In the genomic region with DNA sequence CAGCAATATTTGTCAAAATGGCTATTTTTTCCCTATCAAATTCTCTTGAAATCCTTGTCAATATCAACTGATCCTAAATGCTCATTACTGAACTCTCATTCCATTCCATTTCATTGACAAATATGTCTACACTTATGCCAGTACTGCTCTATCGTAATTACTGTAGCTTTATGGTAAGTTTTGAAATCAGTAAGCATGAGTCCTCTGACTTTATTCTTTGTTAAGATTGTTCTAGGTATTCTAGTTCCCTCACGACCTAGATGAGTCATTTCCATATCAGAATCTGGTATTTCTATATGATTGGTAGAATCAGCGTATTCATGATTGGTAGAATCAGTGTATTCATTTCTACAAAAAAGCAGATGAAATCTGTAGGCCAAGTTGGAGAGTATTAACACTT, we compare ENCODE assay signal across 21 cellular contexts.
DNase-seq lines count a peak whose midpoint lies in the region; ATAC-seq, FAIRE-seq and TF ChIP-seq lines count a peak whose summit lies in the region.
"Had no signal": no experiment of that assay in that cellular context is flagged by ENCODE, and none has a peak within 500 bp of the region (broad histone marks: within the 10 kb centered on the region; RNA-seq: fewer than 3 reads in every experiment).

No MANE protein-coding gene starts in this region.

- in situ Hi-C loops in GM12878 (cut with MboI), result no loop called here

- no peaks in the 10 kb centered on the region for H3K36me3 ChIP-seq in GM12878 (ENCODE audit: control insufficient read depth in 2 of 2, insufficient read depth in 2 of 2, low read length in 1 of 2)

- POLR2A ChIA-PET in activated CD4-positive, alpha-beta T cell treated with anti-CD3 and anti-CD28 coated beads for 36 hours (lab: Charles Lee), result interaction anchor here (0.6 kb wide), 1 partner anchor 515 kb away, joined by 3 read pairs; no protein-coding TSS in a partner anchor
- POLR2A ChIA-PET in GM12878 (lab: Charles Lee), result no interaction called here

- no peak for TF ChIP-seq POLR2A in GM12878 (IDR thresholded peaks at IDR 0.05; ENCODE audit: low read depth, low read length)

- peaks cover 15% of the 10 kb centered on the region for H3K9me3 Mint-ChIP-seq in activated CD4-positive, alpha-beta T cell treated with anti-CD3 and anti-CD28 coated beads for 36 hours (ENCODE audit: low read depth)
- peaks cover 3% of the 10 kb centered on the region for H3K9me3 Mint-ChIP-seq in natural killer cell treated with Interleukin-12 subunit alpha and Interleukin-12 subunit beta and Interleukin-15 and Interleukin-18, amount 100 ng/mL, for 72 hours
- peaks cover 0 to 3% of the 10 kb centered on the region in 2 donors for H3K9me3 Mint-ChIP-seq in natural killer cell
- H3K9me3 Mint-ChIP-seq: GM23338 had no signal

- no peaks in the 10 kb centered on the region for H3K4me1 ChIP-seq in GM12878 (ENCODE audit: control insufficient read depth, insufficient read depth, low read length)

- H3K27ac ChIP-seq in GM12878 (ENCODE audit: control insufficient read depth, insufficient read depth), result no peak overlapping the region

- H3K79me2 ChIP-seq in GM12878 (ENCODE audit: control insufficient read depth, insufficient read depth, low read length), result no peaks in the 10 kb centered on the region

- H3K9me3 ChIP-seq in GM12878 (replicated peaks; ENCODE audit: control insufficient read depth, insufficient read depth, low read length), result no peaks in the 10 kb centered on the region

- H3K4me1 Mint-ChIP-seq in activated CD4-positive, alpha-beta T cell treated with anti-CD3 and anti-CD28 coated beads for 36 hours, result peaks cover 16% of the 10 kb centered on the region
- H3K4me1 Mint-ChIP-seq in natural killer cell treated with Interleukin-12 subunit alpha and Interleukin-12 subunit beta and Interleukin-15 and Interleukin-18, amount 100 ng/mL, for 72 hours (ENCODE audit: low read depth in 2 of 2), result peaks cover 4 to 15% of the 10 kb centered on the region in 2 donors
- no peaks in the 10 kb centered on the region for H3K4me1 Mint-ChIP-seq in natural killer cell

- 0% methylated on average over 3 of the region's 3 CpGs for WGBS in GM12878 (ENCODE audit: insufficient coverage, insufficient replicate concordance, low lambda C conversion rate, missing lambda C conversion rate)

- no peak for TF ChIP-seq EP300 in GM12878 (IDR thresholded peaks at IDR 0.05; ENCODE audit: borderline replicate concordance in 1 of 2, control insufficient read depth in 1 of 2, low read depth in 2 of 2, low read length in 2 of 2)

- peaks cover 31% of the 10 kb centered on the region for H3K36me3 Mint-ChIP-seq in activated CD4-positive, alpha-beta T cell treated with anti-CD3 and anti-CD28 coated beads for 36 hours (ENCODE audit: low read depth)
- H3K36me3 Mint-ChIP-seq in natural killer cell treated with Interleukin-12 subunit alpha and Interleukin-12 subunit beta and Interleukin-15 and Interleukin-18, amount 100 ng/mL, for 72 hours, result peaks cover 36% of the 10 kb centered on the region
- peaks cover 14% of the 10 kb centered on the region for H3K36me3 Mint-ChIP-seq in natural killer cell

- no peak overlapping the region for H3K4me2 ChIP-seq in GM12878 (ENCODE audit: control insufficient read depth, insufficient read depth)
- H3K4me2 ChIP-seq: GM23338 had no signal

- no peaks in the 10 kb centered on the region for H3K27me3 ChIP-seq in GM12878 (replicated peaks in 1 of 2; ENCODE audit: control insufficient read depth in 2 of 2, insufficient read depth in 2 of 2, low read length in 1 of 2)

- no peaks in the 10 kb centered on the region for H3K27me3 Mint-ChIP-seq in activated CD4-positive, alpha-beta T cell treated with anti-CD3 and anti-CD28 coated beads for 36 hours
- no peaks in the 10 kb centered on the region for H3K27me3 Mint-ChIP-seq in natural killer cell treated with Interleukin-12 subunit alpha and Interleukin-12 subunit beta and Interleukin-15 and Interleukin-18, amount 100 ng/mL, for 72 hours
- no peaks in the 10 kb centered on the region for H3K27me3 Mint-ChIP-seq in natural killer cell (ENCODE audit: low read depth in 2 of 2)
- H3K27me3 Mint-ChIP-seq: CD4-positive, alpha-beta memory T cell had no signal

- no TSS peak for BruUV-seq in GM12878 (replicated peaks; lab: Mats Ljungman, UMichigan)

- peak overlapping the region; percentile 10 for H3K27ac Mint-ChIP-seq in activated CD4-positive, alpha-beta T cell treated with anti-CD3 and anti-CD28 coated beads for 36 hours
- H3K27ac Mint-ChIP-seq in natural killer cell treated with Interleukin-12 subunit alpha and Interleukin-12 subunit beta and Interleukin-15 and Interleukin-18, amount 100 ng/mL, for 72 hours, result peak overlapping the region in 1 of 2 donors; percentile 80
- H3K27ac Mint-ChIP-seq in natural killer cell, result no peak overlapping the region
- H3K27ac Mint-ChIP-seq: CD4-positive, alpha-beta memory T cell; GM23338 had no signal

- TF ChIP-seq CTCF in natural killer cell (IDR thresholded peaks at IDR 0.05), result no peak
- no peak for TF ChIP-seq CTCF in GM12878 (IDR thresholded peaks at IDR 0.05 in 2 of 3, conservative IDR thresholded peaks at IDR 0.05 in 1 of 3; ENCODE audit: control insufficient read depth in 2 of 3, extremely low read depth in 1 of 3, insufficient read depth in 1 of 3, low read depth in 3 of 3, low read length in 3 of 3)

- SMC1A ChIA-PET in GM12878 (lab: Charles Lee; ENCODE audit: uncharacterized antibody, unreplicated experiment), result no interaction called here

- no peak overlapping the region for H3K4me3 ChIP-seq in GM12878
- H3K4me3 ChIP-seq: GM23338, K562 had no signal

- DNase-seq in activated CD4-positive, alpha-beta T cell treated with anti-CD3 and anti-CD28 coated beads for 36 hours, result no peak
- no peak for DNase-seq in activated CD4-positive, alpha-beta T cell treated with anti-CD3 and anti-CD28 coated beads for 4 hours
- DNase-seq in natural killer cell treated with Interleukin-12 subunit alpha and Interleukin-12 subunit beta and Interleukin-15 and Interleukin-18, amount 100 ng/mL, for 72 hours (ENCODE audit: low spot score), result no peak
- DNase-seq in natural killer cell (no peak), GM12878 (ENCODE audit: low read depth, low spot score) (no peak), UCSD-AML1 (lab: John Stamatoyannopoulos, UW; ENCODE audit: unreplicated experiment) (no peak), SK-N-DZ (ENCODE audit: low spot score) (no peak), NCI-H1105 treated with DMSO at 0.1 percent for 48 hours (lab: John Stamatoyannopoulos, UW) (no peak)
- DNase-seq: 8988T; CD4-positive, alpha-beta memory T cell; DMS79; MV-4-11; NCI-H1417 treated with DMSO at 0.1 percent for 48 hours; NCI-H2029; NCI-H2171; NCI-H446 treated with DMSO at 0.1 percent for 48 hours; NK-92 treated with Interleukin-12 subunit alpha and Interleukin-12 subunit beta, amount 100 ng/mL, for 24 hours; OCI-M1; RPMI8226 had no signal

- CTCF ChIA-PET in activated CD4-positive, alpha-beta T cell treated with anti-CD3 and anti-CD28 coated beads for 36 hours (lab: Charles Lee), result no interaction called here
- CTCF ChIA-PET in GM12878 (lab: Yijun Ruan, JAX), result no interaction called here

- no peaks in the 10 kb centered on the region for H4K20me1 ChIP-seq in GM12878 (ENCODE audit: control insufficient read depth, insufficient read depth)

- no peak for FAIRE-seq in GM12878 (lab: Jason Lieb, UNC)
- FAIRE-seq: K562 had no signal

- TF ChIP-seq RAD21 in GM12878 (IDR thresholded peaks at IDR 0.05; ENCODE audit: insufficient read depth, low read depth, low read length), result no peak

- H2AFZ ChIP-seq in GM12878 (ENCODE audit: control insufficient read depth, low read depth, low read length), result no peak overlapping the region
- H2AFZ ChIP-seq: GM23338 had no signal

- peak; percentile 98 for ATAC-seq in activated CD4-positive, alpha-beta T cell treated with anti-CD3 and anti-CD28 coated beads for 36 hours
- ATAC-seq in natural killer cell treated with Interleukin-12 subunit alpha and Interleukin-12 subunit beta and Interleukin-15 and Interleukin-18, amount 100 ng/mL, for 72 hours, result peak; percentile 74 to 97
- no peak for ATAC-seq in natural killer cell
- ATAC-seq in GM12878, result peak; percentile 81
- ATAC-seq: GM23338, K562 had no signal

- no peak overlapping the region for H3K9ac ChIP-seq in GM12878 (ENCODE audit: control insufficient read depth, insufficient read depth, low read length)

- intact Hi-C loops in activated CD4-positive, alpha-beta T cell treated with anti-CD3 and anti-CD28 coated beads for 36 hours (cut with DNase I, micrococcal nuclease), result loop anchor here (1.0 to 5.0 kb wide), 8 partner anchors 8 to 915 kb away; a partner anchor contains a TSS
- intact Hi-C loops in natural killer cell (cut with micrococcal nuclease), result no loop called here
- intact Hi-C loops in GM12878 (cut with micrococcal nuclease; ENCODE audit: unreplicated experiment), result loop anchor here (10.0 kb wide), 1 partner anchor 915 kb away; no protein-coding TSS in a partner anchor

- RAD21 ChIA-PET in GM12878 (lab: Charles Lee; ENCODE audit: unreplicated experiment), result no interaction called here

- H3K4me3 Mint-ChIP-seq in activated CD4-positive, alpha-beta T cell treated with anti-CD3 and anti-CD28 coated beads for 36 hours, result no peak overlapping the region
- H3K4me3 Mint-ChIP-seq in natural killer cell treated with Interleukin-12 subunit alpha and Interleukin-12 subunit beta and Interleukin-15 and Interleukin-18, amount 100 ng/mL, for 72 hours, result peak overlapping the region; percentile 61
- no peak overlapping the region for H3K4me3 Mint-ChIP-seq in natural killer cell
- H3K4me3 Mint-ChIP-seq: CD4-positive, alpha-beta memory T cell; GM23338 had no signal

TF ChIP-seq in GM12878, 131 proteins besides CTCF, POLR2A, EP300 and RAD21:
- TF ChIP-seq CBFB (IDR thresholded peaks at IDR 0.05; ENCODE audit: low read depth) (no peak), CREB1 (IDR thresholded peaks at IDR 0.05; ENCODE audit: low read depth) (no peak), RUNX3 (IDR thresholded peaks at IDR 0.05; ENCODE audit: low read length) (peak; percentile 10; the same call in 1 of the 2 replicates), NFXL1 (IDR thresholded peaks at IDR 0.05; ENCODE audit: borderline replicate concordance) (no peak), BCL11A (IDR thresholded peaks at IDR 0.05; ENCODE audit: low read depth, low read length) (0 out of 2 replicates have a peak, but pooled peaks have one; percentile 11), JUNB (IDR thresholded peaks at IDR 0.05) (peak; percentile 78), NFIC (IDR thresholded peaks at IDR 0.05; ENCODE audit: low read depth, low read length) (peak; percentile 29; the same call in 1 of the 2 replicates)
TF ChIP-seq in GM12878: peak in this region for 4.

Comparison
In these comparisons a context has a peak if more than half of its experiments do, and no peak if none do; other contexts are left out.
1. ATAC-seq: peak in activated CD4-positive, alpha-beta T cell treated with anti-CD3 and anti-CD28 coated beads for 36 hours (single experiment), natural killer cell treated with Interleukin-12 subunit alpha and Interleukin-12 subunit beta and Interleukin-15 and Interleukin-18, amount 100 ng/mL, for 72 hours (2 of 2) and GM12878 (single experiment); none in natural killer cell (0 of 3).